Comparison of ENCODE assay signal across 13 cellular contexts in genomic region chr2:14654733-14655346, GRCh38.
A peak's percentile ranks its signal among the peaks of the same experiment; 100 is the strongest.
DNase-seq lines count a peak whose midpoint lies in the region; ATAC-seq lines count a peak whose summit lies in the region.
"Had no signal": no experiment of that assay in that cellular context is flagged by ENCODE, and none has a peak within 500 bp of the region (broad histone marks: within the 10 kb centered on the region; RNA-seq: fewer than 3 reads in every experiment).

No MANE protein-coding gene starts in this region.

- H3K27me3 Mint-ChIP-seq in T-helper 1 cell treated with Interleukin-12 subunit alpha and Interleukin-12 subunit beta and Interleukin-4 antibody, amounts not matched to agents 30 μg/mL and 1 μg/mL, for 36 hours (ENCODE audit: low read depth) = no peaks in the 10 kb centered on the region
- H3K27me3 Mint-ChIP-seq: CD4-positive, CD25-positive, alpha-beta regulatory T cell had no signal

- no peaks in the 10 kb centered on the region for H3K36me3 Mint-ChIP-seq in T-helper 1 cell treated with Interleukin-12 subunit alpha and Interleukin-12 subunit beta and Interleukin-4 antibody, amounts not matched to agents 30 μg/mL and 1 μg/mL, for 36 hours (ENCODE audit: low read depth)
- H3K36me3 Mint-ChIP-seq: activated naive CD4-positive, alpha-beta T cell treated with anti-CD3 and anti-CD28 coated beads, Interleukin-2, amount 50 U/mL, for 72 hours; CD4-positive, CD25-positive, alpha-beta regulatory T cell had no signal

- ATAC-seq in GM18867 (IDR thresholded peaks at IDR 0.05; ENCODE audit: unreplicated experiment) (peak; percentile 89), GM21526 (IDR thresholded peaks at IDR 0.05; ENCODE audit: low FRiP score, unreplicated experiment) (peak; percentile 94), HG03060 (IDR thresholded peaks at IDR 0.05; ENCODE audit: low read depth, unreplicated experiment) (peak; percentile 86)

- no peak for DNase-seq in globus pallidus (ENCODE audit: low spot score)
- no peak for DNase-seq in head of caudate nucleus
- no peak for DNase-seq in activated gamma-delta T cell (lab: John Stamatoyannopoulos, UW)
- no peak for DNase-seq in T-helper 9 cell
- DNase-seq: activated CD4-positive, alpha-beta T cell treated with anti-CD3 and anti-CD28 coated beads, Interleukin-2, amount 50 U/mL, for 4 hours; CD4-positive, CD25-positive, alpha-beta regulatory T cell; NCI-H1105 treated with DMSO at 0.1 percent for 48 hours had no signal

- H3K4me1 Mint-ChIP-seq in T-helper 1 cell treated with Interleukin-12 subunit alpha and Interleukin-12 subunit beta and Interleukin-4 antibody, amounts not matched to agents 30 μg/mL and 1 μg/mL, for 36 hours (ENCODE audit: low read depth) = peaks cover 11% of the 10 kb centered on the region
- H3K4me1 Mint-ChIP-seq: CD4-positive, CD25-positive, alpha-beta regulatory T cell had no signal

- H3K4me3 Mint-ChIP-seq in T-helper 1 cell treated with Interleukin-12 subunit alpha and Interleukin-12 subunit beta and Interleukin-4 antibody, amounts not matched to agents 30 μg/mL and 1 μg/mL, for 36 hours = peak overlapping the region; percentile 21
- H3K4me3 Mint-ChIP-seq: CD4-positive, CD25-positive, alpha-beta regulatory T cell; stimulated activated naive CD8-positive, alpha-beta T cell treated with anti-CD3 and anti-CD28 coated beads, Interleukin-15, Interleukin-2, amounts not matched to agents 100 ng/mL and 50 ng/mL, for 24 hours had no signal

- intact Hi-C loops in head of caudate nucleus (cut with DNase I) = no loop called here

- no peak overlapping the region for H3K27ac Mint-ChIP-seq in T-helper 1 cell treated with Interleukin-12 subunit alpha and Interleukin-12 subunit beta and Interleukin-4 antibody, amounts not matched to agents 30 μg/mL and 1 μg/mL, for 36 hours
- H3K27ac Mint-ChIP-seq: activated naive CD4-positive, alpha-beta T cell treated with anti-CD3 and anti-CD28 coated beads, Interleukin-2, amount 50 U/mL, for 72 hours; CD4-positive, CD25-positive, alpha-beta regulatory T cell; stimulated activated naive CD8-positive, alpha-beta T cell treated with anti-CD3 and anti-CD28 coated beads, Interleukin-15, Interleukin-2, amounts not matched to agents 100 ng/mL and 50 ng/mL, for 24 hours had no signal

- H3K9me3 Mint-ChIP-seq in T-helper 1 cell treated with Interleukin-12 subunit alpha and Interleukin-12 subunit beta and Interleukin-4 antibody, amounts not matched to agents 30 μg/mL and 1 μg/mL, for 36 hours = no peaks in the 10 kb centered on the region
- H3K9me3 Mint-ChIP-seq: activated naive CD4-positive, alpha-beta T cell treated with anti-CD3 and anti-CD28 coated beads, Interleukin-2, amount 50 U/mL, for 72 hours; stimulated activated naive CD8-positive, alpha-beta T cell treated with anti-CD3 and anti-CD28 coated beads, Interleukin-15, Interleukin-2, amounts not matched to agents 100 ng/mL and 50 ng/mL, for 24 hours had no signal
